Comparison of ENCODE assay signal across 10 cellular contexts in genomic region chr11:83034673-83035014, GRCh38. TPM values are rescaled to one million over a fixed set of nuclear protein-coding genes. Genes with fewer than 3 reads are reported as not detected.
DNase-seq lines count a peak whose midpoint lies in the region; ATAC-seq, FAIRE-seq and TF ChIP-seq lines count a peak whose summit lies in the region.
"Had no signal": no experiment of that assay in that cellular context is flagged by ENCODE, and none has a peak within 500 bp of the region (broad histone marks: within the 10 kb centered on the region; RNA-seq: fewer than 3 reads in every experiment).

No MANE protein-coding gene starts in this region.

- no peak for TF ChIP-seq POLR2A in transverse colon (IDR thresholded peaks at IDR 0.05)

- H3K9me3 Mint-ChIP-seq in activated CD4-positive, alpha-beta T cell treated with anti-CD3 and anti-CD28 coated beads for 36 hours (ENCODE audit: low read depth) = peaks cover under 1% of the 10 kb centered on the region
- H3K9me3 Mint-ChIP-seq in memory B cell = no peaks in the 10 kb centered on the region

- DNase-seq in activated CD4-positive, alpha-beta T cell treated with anti-CD3 and anti-CD28 coated beads for 36 hours = no peak
- DNase-seq in activated CD4-positive, alpha-beta T cell treated with anti-CD3 and anti-CD28 coated beads, Interleukin-2, amount 50 U/mL, for 48 hours = no peak
- DNase-seq in adipocyte (ENCODE audit: low read depth) (no peak), memory B cell (ENCODE audit: low spot score in 2 of 2) (no peak), transverse colon (no peak), GM19239 (ENCODE audit: insufficient read length, low spot score) (no peak)
- DNase-seq: 8988T; stimulated activated CD4-positive, alpha-beta T cell treated with anti-CD3 and anti-CD28 coated beads, Interleukin-4, amount 100 ng/mL, for 1 hour had no signal

- H3K27me3 Mint-ChIP-seq in activated CD4-positive, alpha-beta T cell treated with anti-CD3 and anti-CD28 coated beads for 36 hours = no peaks in the 10 kb centered on the region
- H3K27me3 Mint-ChIP-seq in memory B cell = no peaks in the 10 kb centered on the region

- H3K27ac Mint-ChIP-seq in activated CD4-positive, alpha-beta T cell treated with anti-CD3 and anti-CD28 coated beads for 36 hours = no peak overlapping the region
- peak overlapping the region; percentile 88 for H3K27ac Mint-ChIP-seq in memory B cell

- in situ Hi-C loops in transverse colon (cut with MboI; ENCODE audit: low pct_ligation_motif_present in 1 of 4, low pct_unique_long_range_greater_than_20kb in 1 of 4, low sequenced_read_pairs in 3 of 4) = no loop called here

- H3K9ac ChIP-seq in adipocyte (ENCODE audit: low read length) = peak overlapping the region; percentile 65

- no peak for TF ChIP-seq EP300 in transverse colon (IDR thresholded peaks at IDR 0.05; ENCODE audit: low read depth)

- H3K4me3 ChIP-seq in adipocyte (ENCODE audit: low read length) = peak overlapping the region; percentile 59
- H3K4me3 ChIP-seq in transverse colon = peak overlapping the region in 3 of 4 donors; percentile 7 to 30 (median 18)

- H3K36me3 ChIP-seq in adipocyte (ENCODE audit: control insufficient read depth, insufficient read depth, low read length, severe bottlenecking) (no peaks in the 10 kb centered on the region), transverse colon (no peaks in the 10 kb centered on the region)

- POLR2A ChIA-PET in activated CD4-positive, alpha-beta T cell treated with anti-CD3 and anti-CD28 coated beads for 36 hours (lab: Charles Lee) = no interaction called here

- CTCF ChIA-PET in activated CD4-positive, alpha-beta T cell treated with anti-CD3 and anti-CD28 coated beads for 36 hours (lab: Charles Lee) = interaction anchor here (0.6 to 2.2 kb wide), 3 partner anchors 11 to 30 kb away, joined by 3 to 8 read pairs (median 3); no protein-coding TSS in a partner anchor

- H3K36me3 Mint-ChIP-seq in activated CD4-positive, alpha-beta T cell treated with anti-CD3 and anti-CD28 coated beads for 36 hours (ENCODE audit: low read depth) = peaks cover 4% of the 10 kb centered on the region
- peaks cover 26% of the 10 kb centered on the region for H3K36me3 Mint-ChIP-seq in memory B cell

- TF ChIP-seq CTCF in transverse colon (IDR thresholded peaks at IDR 0.05) = no peak

- H3K4me1 ChIP-seq in adipocyte (ENCODE audit: control insufficient read depth, insufficient read depth, low read length) = peaks cover 52% of the 10 kb centered on the region
- peaks cover 13 to 36% (median 21%) of the 10 kb centered on the region in 4 donors for H3K4me1 ChIP-seq in transverse colon

- H3K9me3 ChIP-seq in adipocyte (ENCODE audit: control insufficient read depth, low read length) (no peaks in the 10 kb centered on the region), transverse colon (no peaks in the 10 kb centered on the region)

- H3K27ac ChIP-seq in transverse colon = peak overlapping the region; percentile 79 to 88 (median 85)

- H3K4me1 Mint-ChIP-seq in activated CD4-positive, alpha-beta T cell treated with anti-CD3 and anti-CD28 coated beads for 36 hours = peaks cover 37% of the 10 kb centered on the region
- H3K4me1 Mint-ChIP-seq in memory B cell = peaks cover 50% of the 10 kb centered on the region

- no peak for FAIRE-seq in GM19239 (lab: Jason Lieb, UNC)

- H3K27me3 ChIP-seq in adipocyte (replicated peaks; ENCODE audit: control insufficient read depth, insufficient read depth, low read length) = no peaks in the 10 kb centered on the region
- no peaks in the 10 kb centered on the region for H3K27me3 ChIP-seq in transverse colon

- peak; percentile 23 for ATAC-seq in activated CD4-positive, alpha-beta T cell treated with anti-CD3 and anti-CD28 coated beads for 36 hours
- ATAC-seq in memory B cell (ENCODE audit: low read depth) (no peak), GM19452 (IDR thresholded peaks at IDR 0.05; ENCODE audit: unreplicated experiment) (no peak), HG03139 (IDR thresholded peaks at IDR 0.05; ENCODE audit: unreplicated experiment) (no peak)

- intact Hi-C loops in activated CD4-positive, alpha-beta T cell treated with anti-CD3 and anti-CD28 coated beads for 36 hours (cut with DNase I, micrococcal nuclease) = no loop called here
- intact Hi-C loops in transverse colon (cut with DNase I; ENCODE audit: low total_unique reads) = no loop called here

- H3K4me3 Mint-ChIP-seq in activated CD4-positive, alpha-beta T cell treated with anti-CD3 and anti-CD28 coated beads for 36 hours = no peak overlapping the region
- H3K4me3 Mint-ChIP-seq in memory B cell = peak overlapping the region; percentile 49

RNA-seq across cellular contexts. Expression of gene RAB30, which starts 37.1 kb away (rescaled TPM):
- total RNA-seq in activated CD4-positive, alpha-beta T cell treated with anti-CD3 and anti-CD28 coated beads for 36 hours = 10 to 100 TPM; 11.4 to 13.2 TPM
- 10 to 100 TPM in 3 of 4 donors, 1 to 10 TPM in 1; 2.2 to 29.9 (median 14.5) TPM for total RNA-seq in transverse colon
